Comparison of ENCODE assay signal across 18 cellular contexts in the genomic region with DNA sequence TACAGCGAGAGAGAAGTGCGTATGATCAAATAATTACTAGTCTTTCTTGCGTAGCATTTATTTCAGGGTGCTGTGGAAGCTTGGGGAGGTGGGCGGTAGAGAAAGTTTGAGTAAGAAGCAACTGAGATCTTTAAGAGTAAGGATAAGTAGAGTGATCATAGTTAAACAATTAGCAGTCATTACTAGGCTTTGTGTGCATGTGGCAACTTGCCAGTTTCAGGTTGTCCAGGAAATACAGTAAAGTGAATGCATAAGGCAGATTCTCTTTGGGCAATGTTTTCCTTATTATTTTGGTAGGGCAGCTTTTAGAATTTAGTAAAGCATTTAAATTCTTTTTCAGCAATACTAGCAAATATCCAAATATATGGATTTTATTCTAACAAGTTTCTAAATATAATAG. TPM values are rescaled to one million over a fixed set of nuclear protein-coding genes. Genes with fewer than 3 reads are reported as not detected.
DNase-seq lines count a peak whose midpoint lies in the region; ATAC-seq and TF ChIP-seq lines count a peak whose summit lies in the region.
"Had no signal": no experiment of that assay in that cellular context is flagged by ENCODE, and none has a peak within 500 bp of the region (broad histone marks: within the 10 kb centered on the region; RNA-seq: fewer than 3 reads in every experiment).

No MANE protein-coding gene starts in this region.

- H3K4me1 Mint-ChIP-seq in activated CD4-positive, alpha-beta T cell treated with anti-CD3 and anti-CD28 coated beads for 36 hours = no peaks in the 10 kb centered on the region

- intact Hi-C loops in activated CD4-positive, alpha-beta T cell treated with anti-CD3 and anti-CD28 coated beads for 36 hours (cut with DNase I, micrococcal nuclease) = no loop called here

- peaks cover 50% of the 10 kb centered on the region for H3K36me3 Mint-ChIP-seq in activated CD4-positive, alpha-beta T cell treated with anti-CD3 and anti-CD28 coated beads for 36 hours (ENCODE audit: low read depth)

- CTCF ChIA-PET in activated CD4-positive, alpha-beta T cell treated with anti-CD3 and anti-CD28 coated beads for 36 hours (lab: Charles Lee) = no interaction called here

- peak; percentile 7 for DNase-seq in activated CD4-positive, alpha-beta T cell treated with anti-CD3 and anti-CD28 coated beads for 36 hours
- DNase-seq in activated CD4-positive, alpha-beta T cell treated with anti-CD3 and anti-CD28 coated beads, Interleukin-2, amount 50 U/mL, for 4 hours = no peak
- peak; percentile 18 for DNase-seq in MM.1S
- DNase-seq in lung microvascular endothelial cell (ENCODE audit: low read depth in 2 of 2) = peak; percentile 43 to 61
- no peak for DNase-seq in SK-N-DZ (ENCODE audit: low spot score)
- DNase-seq: AML-193; CD4-positive, alpha-beta memory T cell; GOT3; MG63; NCI-H446; NCI-H82; SIG-M5 had no signal

- peaks cover 6% of the 10 kb centered on the region; the same call in 1 of the 2 replicates for H3K36me3 ChIP-seq in MM.1S (replicated peaks; ENCODE audit: insufficient read depth, low read length)

- no peak for ATAC-seq in activated CD4-positive, alpha-beta T cell treated with anti-CD3 and anti-CD28 coated beads for 36 hours
- ATAC-seq in GM21737 (IDR thresholded peaks at IDR 0.05; ENCODE audit: unreplicated experiment) = no peak
- no peak for ATAC-seq in HG03439 (IDR thresholded peaks at IDR 0.05; ENCODE audit: unreplicated experiment)

- H3K4me3 ChIP-seq in MM.1S (ENCODE audit: low read length) = no peak overlapping the region
- H3K4me3 ChIP-seq: MG63 had no signal

- H3F3A ChIP-seq in MM.1S (ENCODE audit: insufficient read depth, low read length) = peaks cover 5% of the 10 kb centered on the region; the same call in 1 of the 2 replicates

- no peak overlapping the region for H3K9ac ChIP-seq in MM.1S (ENCODE audit: low read length)
- H3K9ac ChIP-seq: KMS-11 had no signal

- H3K27ac ChIP-seq in MM.1S (ENCODE audit: low read length) (no peak overlapping the region), VCaP (peak overlapping the region; percentile 22)
- H3K27ac ChIP-seq: KMS-11 had no signal

- H3K9me3 Mint-ChIP-seq in activated CD4-positive, alpha-beta T cell treated with anti-CD3 and anti-CD28 coated beads for 36 hours (ENCODE audit: low read depth) = no peaks in the 10 kb centered on the region
- H3K9me3 Mint-ChIP-seq: CD4-positive, alpha-beta memory T cell had no signal

- no peaks in the 10 kb centered on the region for H3K9me3 ChIP-seq in MM.1S (replicated peaks; ENCODE audit: insufficient read depth, low read length)
- H3K9me3 ChIP-seq: MG63 had no signal

- TF ChIP-seq CTCF in MM.1S (IDR thresholded peaks at IDR 0.05; ENCODE audit: low read length) (no peak), VCaP (conservative IDR thresholded peaks at IDR 0.05) (no peak)

- H3K4me2 ChIP-seq in MM.1S (ENCODE audit: low read depth, low read length) = no peak overlapping the region
- H3K4me2 ChIP-seq: KMS-11 had no signal

- no peaks in the 10 kb centered on the region for H3K9me2 ChIP-seq in MM.1S (replicated peaks; ENCODE audit: insufficient read depth, low read length)

- H3K4me1 ChIP-seq in MM.1S (ENCODE audit: low read length) = peaks cover 8% of the 10 kb centered on the region; the same call in 1 of the 2 replicates

- H2AFZ ChIP-seq in MM.1S (ENCODE audit: low read length) = no peak overlapping the region

- H3K79me2 ChIP-seq in MM.1S (ENCODE audit: low read length) = no peaks in the 10 kb centered on the region

- no peak overlapping the region for H3K27ac Mint-ChIP-seq in activated CD4-positive, alpha-beta T cell treated with anti-CD3 and anti-CD28 coated beads for 36 hours

- POLR2A ChIA-PET in activated CD4-positive, alpha-beta T cell treated with anti-CD3 and anti-CD28 coated beads for 36 hours (lab: Charles Lee) = no interaction called here

- no peaks in the 10 kb centered on the region for H3K27me3 Mint-ChIP-seq in activated CD4-positive, alpha-beta T cell treated with anti-CD3 and anti-CD28 coated beads for 36 hours
- H3K27me3 Mint-ChIP-seq: CD4-positive, alpha-beta memory T cell had no signal

- H3K27me3 ChIP-seq in MM.1S (replicated peaks; ENCODE audit: insufficient read depth, low read length) = no peaks in the 10 kb centered on the region
- H3K27me3 ChIP-seq: MG63 had no signal

- no peak overlapping the region for H3K4me3 Mint-ChIP-seq in activated CD4-positive, alpha-beta T cell treated with anti-CD3 and anti-CD28 coated beads for 36 hours
- H3K4me3 Mint-ChIP-seq: CD4-positive, alpha-beta memory T cell had no signal

- no peaks in the 10 kb centered on the region for H4K20me1 ChIP-seq in MM.1S (ENCODE audit: insufficient read depth, low read length)

RNA-seq across cellular contexts. Expression of a gene that starts 57.0 kb away (rescaled TPM):
- total RNA-seq in activated CD4-positive, alpha-beta T cell treated with anti-CD3 and anti-CD28 coated beads for 36 hours = not detected
- total RNA-seq in lung microvascular endothelial cell = not detected in 2 replicates
- polyA plus RNA-seq in SK-N-DZ (2014; cell fraction: cytosol; rRNA removed) = not detected in 2 replicates
- polyA plus RNA-seq in SK-N-DZ (2014; cell fraction: nucleus; rRNA removed) = not detected in 2 replicates
- total RNA-seq: A673, Daoy had no signal
- polyA plus RNA-seq: CD4-positive, alpha-beta memory T cell had no signal

Comparison
In these comparisons a context has a peak if more than half of its experiments do, and no peak if none do; other contexts are left out.
1. DNase-seq: peak in activated CD4-positive, alpha-beta T cell treated with anti-CD3 and anti-CD28 coated beads for 36 hours (single experiment), MM.1S (single experiment) and lung microvascular endothelial cell (2 of 2); none in activated CD4-positive, alpha-beta T cell treated with anti-CD3 and anti-CD28 coated beads, Interleukin-2, amount 50 U/mL, for 4 hours (0 of 2) and SK-N-DZ (single experiment).